Comparison of ENCODE assay signal across 10 cellular contexts in genomic region chrX:129782015-129782495, GRCh38. TPM values are rescaled to one million over a fixed set of nuclear protein-coding genes. Genes with fewer than 3 reads are reported as not detected.
DNase-seq lines count a peak whose midpoint lies in the region; ATAC-seq, FAIRE-seq and TF ChIP-seq lines count a peak whose summit lies in the region.
"Had no signal": no experiment of that assay in that cellular context is flagged by ENCODE, and none has a peak within 500 bp of the region (broad histone marks: within the 10 kb centered on the region; RNA-seq: fewer than 3 reads in every experiment).

No MANE protein-coding gene starts in this region.

- RAD21 ChIA-PET in GM12878 (lab: Charles Lee; ENCODE audit: unreplicated experiment) = interaction anchor here (1.0 to 7.0 kb wide), 13 partner anchors 8 to 327 kb away, joined by 3 to 166 read pairs (median 4); partner anchors contain the start of gene XPNPEP2

- CTCF ChIA-PET in activated CD4-positive, alpha-beta T cell treated with anti-CD3 and anti-CD28 coated beads, Interleukin-2, amount 10 ng/mL, durations not matched to agents 7 days and 5 days (lab: Charles Lee) = interaction anchor here (0.8 to 2.7 kb wide), 10 partner anchors 10 to 144 kb away, joined by 3 to 13 read pairs (median 5); no protein-coding TSS in a partner anchor
- CTCF ChIA-PET in GM12878 (lab: Yijun Ruan, JAX) = interaction anchor here (0.6 to 4.9 kb wide), 9 partner anchors 10 to 278 kb away, joined by 3 to 66 read pairs (median 3); no protein-coding TSS in a partner anchor

- H3K4me1 Mint-ChIP-seq in activated CD4-positive, alpha-beta T cell treated with anti-CD3 and anti-CD28 coated beads, Interleukin-2, amount 10 ng/mL, durations not matched to agents 7 days and 5 days = peaks cover 61% of the 10 kb centered on the region
- H3K4me1 Mint-ChIP-seq in stimulated activated effector memory CD8-positive, alpha-beta T cell treated with anti-CD3 and anti-CD28 coated beads, Interleukin-12 subunit alpha, Interleukin-12 subunit beta, amount 100 ng/mL, for 72 hours = peaks cover 63% of the 10 kb centered on the region

- BruUV-seq in GM12878 (replicated peaks; lab: Mats Ljungman, UMichigan) = no TSS peak

- TF ChIP-seq RAD21 in GM12878 (IDR thresholded peaks at IDR 0.05; ENCODE audit: insufficient read depth, low read depth, low read length) = no peak

- H3K27ac Mint-ChIP-seq in activated CD4-positive, alpha-beta T cell treated with anti-CD3 and anti-CD28 coated beads, Interleukin-2, amount 10 ng/mL, durations not matched to agents 7 days and 5 days = peak overlapping the region; percentile 92
- H3K27ac Mint-ChIP-seq in stimulated activated effector memory CD8-positive, alpha-beta T cell treated with anti-CD3 and anti-CD28 coated beads, Interleukin-12 subunit alpha, Interleukin-12 subunit beta, amount 100 ng/mL, for 72 hours = peak overlapping the region; percentile 91

- DNase-seq in activated CD4-positive, alpha-beta T cell treated with anti-CD3 and anti-CD28 coated beads, Interleukin-2, amount 10 ng/mL, durations not matched to agents 7 days and 5 days = no peak
- DNase-seq in activated CD4-positive, alpha-beta T cell treated with anti-CD3 and anti-CD28 coated beads for 48 hours = no peak
- no peak for DNase-seq in MM.1S
- DNase-seq in GM12878 (ENCODE audit: low read depth, low spot score) = no peak
- no peak for DNase-seq in stimulated activated effector memory CD8-positive, alpha-beta T cell treated with anti-CD3 and anti-CD28 coated beads, Interleukin-12 subunit alpha, Interleukin-12 subunit beta, amount 100 ng/mL, for 72 hours (ENCODE audit: low spot score in 2 of 2)
- no peak for DNase-seq in kidney tubule cell (ENCODE audit: low spot score)
- DNase-seq in NK-92 (lab: John Stamatoyannopoulos, UW; ENCODE audit: unreplicated experiment) = no peak
- DNase-seq: GM23248, trophoblast cell had no signal

- ATAC-seq in GM12878 (no peak), GM19395 (IDR thresholded peaks at IDR 0.05; ENCODE audit: unreplicated experiment) (no peak)
- no peak for ATAC-seq in stimulated activated effector memory CD8-positive, alpha-beta T cell treated with anti-CD3 and anti-CD28 coated beads, Interleukin-12 subunit alpha, Interleukin-12 subunit beta, amount 100 ng/mL, for 72 hours

- H3K4me2 ChIP-seq in MM.1S (ENCODE audit: low read depth, low read length) (peak overlapping the region; percentile 91), GM12878 (ENCODE audit: control insufficient read depth, insufficient read depth) (peak overlapping the region; percentile 92)

- POLR2A ChIA-PET in activated CD4-positive, alpha-beta T cell treated with anti-CD3 and anti-CD28 coated beads, Interleukin-2, amount 10 ng/mL, durations not matched to agents 7 days and 5 days (lab: Charles Lee) = interaction anchor here (0.5 to 1.4 kb wide), 4 partner anchors 22 to 181 kb away, joined by 3 to 10 read pairs (median 6); no protein-coding TSS in a partner anchor
- POLR2A ChIA-PET in GM12878 (lab: Charles Lee) = interaction anchor here (1.0 to 11.2 kb wide), 5 partner anchors 12 to 391 kb away, joined by 3 to 169 read pairs (median 3); partner anchors contain the start of gene UTP14A

- H3K36me3 Mint-ChIP-seq in activated CD4-positive, alpha-beta T cell treated with anti-CD3 and anti-CD28 coated beads, Interleukin-2, amount 10 ng/mL, durations not matched to agents 7 days and 5 days (ENCODE audit: low read depth) = peaks cover 72% of the 10 kb centered on the region
- peaks cover 83% of the 10 kb centered on the region for H3K36me3 Mint-ChIP-seq in stimulated activated effector memory CD8-positive, alpha-beta T cell treated with anti-CD3 and anti-CD28 coated beads, Interleukin-12 subunit alpha, Interleukin-12 subunit beta, amount 100 ng/mL, for 72 hours

- in situ Hi-C loops in GM12878 (cut with MboI) = no loop called here

- H3F3A ChIP-seq in MM.1S (ENCODE audit: insufficient read depth, low read length) = peaks cover 45% of the 10 kb centered on the region

- peaks cover 68% of the 10 kb centered on the region for H3K4me1 ChIP-seq in MM.1S (ENCODE audit: low read length)
- H3K4me1 ChIP-seq in GM12878 (ENCODE audit: control insufficient read depth, insufficient read depth, low read length) = peaks cover 50% of the 10 kb centered on the region

- H3K4me3 ChIP-seq in MM.1S (ENCODE audit: low read length) (peak overlapping the region; percentile 52), GM12878 (peak overlapping the region; percentile 84)
- H3K4me3 ChIP-seq: GM23248 had no signal

- H3K4me3 Mint-ChIP-seq in activated CD4-positive, alpha-beta T cell treated with anti-CD3 and anti-CD28 coated beads, Interleukin-2, amount 10 ng/mL, durations not matched to agents 7 days and 5 days = peak overlapping the region; percentile 97
- H3K4me3 Mint-ChIP-seq in stimulated activated effector memory CD8-positive, alpha-beta T cell treated with anti-CD3 and anti-CD28 coated beads, Interleukin-12 subunit alpha, Interleukin-12 subunit beta, amount 100 ng/mL, for 72 hours = peak overlapping the region; percentile 93

- H4K20me1 ChIP-seq in MM.1S (ENCODE audit: insufficient read depth, low read length) = peaks cover 5% of the 10 kb centered on the region; the same call in 1 of the 2 replicates
- H4K20me1 ChIP-seq in GM12878 (ENCODE audit: control insufficient read depth, insufficient read depth) = no peaks in the 10 kb centered on the region

- H3K36me3 ChIP-seq in MM.1S (replicated peaks; ENCODE audit: insufficient read depth, low read length) (no peaks in the 10 kb centered on the region), GM12878 (ENCODE audit: control insufficient read depth in 2 of 2, insufficient read depth in 2 of 2, low read length in 1 of 2) (peaks cover 0 to 8% of the 10 kb centered on the region in 2 experiments; a peak in 2 of 4 replicates)

- peak overlapping the region; percentile 91; the same call in 1 of the 2 replicates for H3K27ac ChIP-seq in MM.1S (ENCODE audit: low read length)
- peak overlapping the region; percentile 96 for H3K27ac ChIP-seq in GM12878 (ENCODE audit: control insufficient read depth, insufficient read depth)
- H3K27ac ChIP-seq: GM23248 had no signal

- intact Hi-C loops in GM12878 (cut with micrococcal nuclease; ENCODE audit: unreplicated experiment) = no loop called here

- no peak for TF ChIP-seq EP300 in GM12878 (IDR thresholded peaks at IDR 0.05; ENCODE audit: borderline replicate concordance in 1 of 2, control insufficient read depth in 1 of 2, low read depth in 2 of 2, low read length in 2 of 2)

- TF ChIP-seq POLR2A in GM12878 (IDR thresholded peaks at IDR 0.05; ENCODE audit: low read depth, low read length) = no peak

- SMC1A ChIA-PET in GM12878 (lab: Charles Lee; ENCODE audit: uncharacterized antibody, unreplicated experiment) = interaction anchor here (0.9 to 14.8 kb wide), 10 partner anchors 12 to 304 kb away, joined by 3 to 165 read pairs (median 4); no protein-coding TSS in a partner anchor

- TF ChIP-seq CTCF in MM.1S (IDR thresholded peaks at IDR 0.05; ENCODE audit: low read length) = no peak
- no peak for TF ChIP-seq CTCF in GM12878 (IDR thresholded peaks at IDR 0.05 in 2 of 3, conservative IDR thresholded peaks at IDR 0.05 in 1 of 3; ENCODE audit: control insufficient read depth in 2 of 3, extremely low read depth in 1 of 3, insufficient read depth in 1 of 3, low read depth in 3 of 3, low read length in 3 of 3)

- H3K27me3 ChIP-seq in MM.1S (replicated peaks; ENCODE audit: insufficient read depth, low read length) (no peaks in the 10 kb centered on the region), GM12878 (replicated peaks in 1 of 2; ENCODE audit: control insufficient read depth in 2 of 2, insufficient read depth in 2 of 2, low read length in 1 of 2) (no peaks in the 10 kb centered on the region)

- H3K9me2 ChIP-seq in MM.1S (replicated peaks; ENCODE audit: insufficient read depth, low read length) = no peaks in the 10 kb centered on the region

- H3K9ac ChIP-seq in MM.1S (ENCODE audit: low read length) = peak overlapping the region; percentile 67
- H3K9ac ChIP-seq in GM12878 (ENCODE audit: control insufficient read depth, insufficient read depth, low read length) = peak overlapping the region; percentile 93
- H3K9ac ChIP-seq: GM23248 had no signal

- WGBS in GM12878 (ENCODE audit: insufficient coverage, insufficient replicate concordance, low lambda C conversion rate, missing lambda C conversion rate) = 18% methylated on average over 5 of the region's 5 CpGs

- H2AFZ ChIP-seq in MM.1S (ENCODE audit: low read length) = no peak overlapping the region
- no peak overlapping the region for H2AFZ ChIP-seq in GM12878 (ENCODE audit: control insufficient read depth, low read depth, low read length)
- H2AFZ ChIP-seq: GM23248 had no signal

- H3K9me3 ChIP-seq in MM.1S (replicated peaks; ENCODE audit: insufficient read depth, low read length) (no peaks in the 10 kb centered on the region), GM12878 (replicated peaks; ENCODE audit: control insufficient read depth, insufficient read depth, low read length) (no peaks in the 10 kb centered on the region)

- no peaks in the 10 kb centered on the region for H3K9me3 Mint-ChIP-seq in activated CD4-positive, alpha-beta T cell treated with anti-CD3 and anti-CD28 coated beads, Interleukin-2, amount 10 ng/mL, durations not matched to agents 7 days and 5 days
- H3K9me3 Mint-ChIP-seq in stimulated activated effector memory CD8-positive, alpha-beta T cell treated with anti-CD3 and anti-CD28 coated beads, Interleukin-12 subunit alpha, Interleukin-12 subunit beta, amount 100 ng/mL, for 72 hours = no peaks in the 10 kb centered on the region

- H3K27me3 Mint-ChIP-seq in activated CD4-positive, alpha-beta T cell treated with anti-CD3 and anti-CD28 coated beads, Interleukin-2, amount 10 ng/mL, durations not matched to agents 7 days and 5 days = no peaks in the 10 kb centered on the region

- FAIRE-seq in GM12878 (lab: Jason Lieb, UNC) = no peak

- H3K79me2 ChIP-seq in MM.1S (ENCODE audit: low read length) (peaks cover 80% of the 10 kb centered on the region), GM12878 (ENCODE audit: control insufficient read depth, insufficient read depth, low read length) (peaks cover 72% of the 10 kb centered on the region)

RNA-seq across cellular contexts. Expression of gene SASH3, which starts 2.3 kb away (rescaled TPM):
- 100 to 1,000 TPM; 254 to 264 TPM for total RNA-seq in activated CD4-positive, alpha-beta T cell treated with anti-CD3 and anti-CD28 coated beads, Interleukin-2, amount 10 ng/mL, durations not matched to agents 7 days and 5 days
- total RNA-seq in GM12878 (2013; cell fraction: nucleolus; rRNA removed) = 88.3 and 101 TPM in 2 replicates
- total RNA-seq in GM12878 (2014; rRNA removed) = 198 and 231 TPM in 2 replicates
- total RNA-seq in GM12878 (2014; rRNA removed; fragmentation: Illumina TruSeq; extraction: Trizol) = 123 and 130 TPM in 2 replicates
- total RNA-seq in GM12878 (2021) = 183 and 191 TPM in 2 replicates
- polyA plus RNA-seq in GM12878 (2011; ENCODE audit: low read depth) = 67.3 TPM
- polyA plus RNA-seq in GM12878 (2011; rRNA removed) = 159 and 233 TPM in 2 replicates
- polyA plus RNA-seq in GM12878 (2011; cell fraction: cytosol; rRNA removed) = 229 and 314 TPM in 2 replicates
- polyA plus RNA-seq in GM12878 (2011; cell fraction: nucleus; rRNA removed) = 329 and 387 TPM in 2 replicates
- polyA plus RNA-seq in GM12878 (2012) = 109 and 113 TPM in 2 replicates
- 122 and 155 TPM in 2 replicates for polyA plus RNA-seq in GM12878 (2014; fragmentation: Illumina TruSeq; extraction: Trizol)
- polyA plus RNA-seq in GM12878 (2014; fragmentation: Nextera tagmentation; extraction: Ambion mirVana) = 10 to 100 TPM; 23.1 to 39.1 TPM
- 192 and 204 TPM in 2 replicates for polyA plus RNA-seq in GM12878 (2014; rRNA removed)
- polyA plus RNA-seq in GM12878 (2016; fragmentation: Nextera tagmentation; extraction: Ambion mirVana) = 100 to 1,000 TPM; 148 to 164 TPM
- 120 and 220 TPM in 2 replicates for polyA minus RNA-seq in GM12878 (2011; rRNA and poly(A)+ RNA removed)
- polyA minus RNA-seq in GM12878 (2011; cell fraction: cytosol; rRNA and poly(A)+ RNA removed) = 77.4 and 94.2 TPM in 2 replicates
- polyA minus RNA-seq in GM12878 (2011; cell fraction: nucleus; rRNA and poly(A)+ RNA removed) = 51.7 and 77.8 TPM in 2 replicates
- total RNA-seq: GM23248 had no signal

RNA-seq across cellular contexts. Expression of gene XPNPEP2, which starts 43.3 kb away (rescaled TPM):
- 1 to 10 TPM; 1.1 to 1.3 TPM for total RNA-seq in activated CD4-positive, alpha-beta T cell treated with anti-CD3 and anti-CD28 coated beads, Interleukin-2, amount 10 ng/mL, durations not matched to agents 7 days and 5 days
- not detected in 2 replicates for total RNA-seq in GM12878 (2013; cell fraction: nucleolus; rRNA removed)
- 0.17 and 0.27 TPM in 2 replicates for total RNA-seq in GM12878 (2014; rRNA removed)
- 0.13 and 0.14 TPM in 2 replicates for total RNA-seq in GM12878 (2014; rRNA removed; fragmentation: Illumina TruSeq; extraction: Trizol)
- 0.21 and 0.27 TPM in 2 replicates for total RNA-seq in GM12878 (2021)
- 0.13 TPM for polyA plus RNA-seq in GM12878 (2011; ENCODE audit: low read depth)
- polyA plus RNA-seq in GM12878 (2011; rRNA removed) = 0.04 TPM in 2 replicates
- polyA plus RNA-seq in GM12878 (2011; cell fraction: cytosol; rRNA removed) = 0.05 and 0.06 TPM in 2 replicates
- polyA plus RNA-seq in GM12878 (2011; cell fraction: nucleus; rRNA removed) = 0.04 and 0.06 TPM in 2 replicates
- 0.05 and 0.07 TPM in 2 replicates for polyA plus RNA-seq in GM12878 (2012)
- 0.21 and 0.32 TPM in 2 replicates for polyA plus RNA-seq in GM12878 (2014; fragmentation: Illumina TruSeq; extraction: Trizol)
- polyA plus RNA-seq in GM12878 (2014; fragmentation: Nextera tagmentation; extraction: Ambion mirVana) = under 1 TPM; 0.08 to 0.26 TPM
- 0.24 and 0.37 TPM in 2 replicates for polyA plus RNA-seq in GM12878 (2014; rRNA removed)
- under 1 TPM; 0.05 to 0.06 TPM for polyA plus RNA-seq in GM12878 (2016; fragmentation: Nextera tagmentation; extraction: Ambion mirVana)
- not detected in 2 replicates for polyA minus RNA-seq in GM12878 (2011; rRNA and poly(A)+ RNA removed)
- not detected in 2 replicates for polyA minus RNA-seq in GM12878 (2011; cell fraction: cytosol; rRNA and poly(A)+ RNA removed)
- polyA minus RNA-seq in GM12878 (2011; cell fraction: nucleus; rRNA and poly(A)+ RNA removed) = not detected in 2 replicates
